8 cellular contexts compared by ENCODE assay signal in genomic region chr1:78143152-78143551, GRCh38.
DNase-seq lines count a peak whose midpoint lies in the region; ATAC-seq, FAIRE-seq and TF ChIP-seq lines count a peak whose summit lies in the region.

No MANE protein-coding gene starts in this region.

- no peaks in the 10 kb centered on the region for H4K20me1 ChIP-seq in MM.1S (ENCODE audit: insufficient read depth, low read length)

- peak overlapping the region; percentile 66 for H3K4me2 ChIP-seq in MM.1S (ENCODE audit: low read depth, low read length)

- DNase-seq in GM18507 (ENCODE audit: extremely low spot score, insufficient read length, low read depth), result peak; percentile 20
- peak; percentile 55 for DNase-seq in MM.1S
- peak; percentile 31 for DNase-seq in kidney tubule cell (ENCODE audit: low spot score)
- DNase-seq in nucleus accumbens (lab: John Stamatoyannopoulos, UW), result no peak
- DNase-seq in stimulated activated CD4-positive, alpha-beta T cell treated with anti-CD3 and anti-CD28 coated beads, Interleukin-4, amount 100 ng/mL, for 24 hours, result no peak
- DNase-seq in brain microvascular endothelial cell, result no peak
- no peak for DNase-seq in NCI-H524 (lab: John Stamatoyannopoulos, UW)

- peak overlapping the region; percentile 36 for H3K4me3 ChIP-seq in MM.1S (ENCODE audit: low read length)
- no peak overlapping the region for H3K4me3 ChIP-seq in brain microvascular endothelial cell (ENCODE audit: low read depth, low read length)

- H3F3A ChIP-seq in MM.1S (ENCODE audit: insufficient read depth, low read length), result peaks cover 6% of the 10 kb centered on the region

- H3K9me2 ChIP-seq in MM.1S (replicated peaks; ENCODE audit: insufficient read depth, low read length), result no peaks in the 10 kb centered on the region

- H2AFZ ChIP-seq in MM.1S (ENCODE audit: low read length), result peak overlapping the region; percentile 66

- in situ Hi-C loops in brain microvascular endothelial cell (cut with HindIII; ENCODE audit: low pct_ligation_motif_present, low sequenced_read_pairs), result no loop called here

- no peak for TF ChIP-seq CTCF in MM.1S (IDR thresholded peaks at IDR 0.05; ENCODE audit: low read length)
- TF ChIP-seq CTCF in brain microvascular endothelial cell (IDR thresholded peaks at IDR 0.05; ENCODE audit: low read depth, low read length, missing control alignments), result no peak

- H3K27ac ChIP-seq in MM.1S (ENCODE audit: low read length), result no peak overlapping the region
- no peak overlapping the region for H3K27ac ChIP-seq in brain microvascular endothelial cell

- no peaks in the 10 kb centered on the region for H3K79me2 ChIP-seq in MM.1S (ENCODE audit: low read length)

- no peaks in the 10 kb centered on the region for H3K9me3 ChIP-seq in MM.1S (replicated peaks; ENCODE audit: insufficient read depth, low read length)

- peak; percentile 92 for FAIRE-seq in GM18507 (lab: Jason Lieb, UNC)

- H3K27me3 ChIP-seq in MM.1S (replicated peaks; ENCODE audit: insufficient read depth, low read length), result no peaks in the 10 kb centered on the region
- H3K27me3 ChIP-seq in brain microvascular endothelial cell (replicated peaks), result no peaks in the 10 kb centered on the region

- H3K4me1 ChIP-seq in MM.1S (ENCODE audit: low read length), result peaks cover 20% of the 10 kb centered on the region

- H3K9ac ChIP-seq in MM.1S (ENCODE audit: low read length), result no peak overlapping the region; the same call in 1 of the 2 replicates

- ATAC-seq in GM21825 (IDR thresholded peaks at IDR 0.05; ENCODE audit: unreplicated experiment), result peak; percentile 80

- H3K36me3 ChIP-seq in MM.1S (replicated peaks; ENCODE audit: insufficient read depth, low read length) (no peaks in the 10 kb centered on the region), brain microvascular endothelial cell (replicated peaks) (no peaks in the 10 kb centered on the region)

Comparison
In these comparisons a context has a peak if more than half of its experiments do, and no peak if none do; other contexts are left out.
1. DNase-seq: peak in GM18507 (single experiment), MM.1S (single experiment) and kidney tubule cell (single experiment); none in nucleus accumbens (0 of 56), stimulated activated CD4-positive, alpha-beta T cell treated with anti-CD3 and anti-CD28 coated beads, Interleukin-4, amount 100 ng/mL, for 24 hours (single experiment), brain microvascular endothelial cell (single experiment) and NCI-H524 (0 of 2).